In the genomic region with DNA sequence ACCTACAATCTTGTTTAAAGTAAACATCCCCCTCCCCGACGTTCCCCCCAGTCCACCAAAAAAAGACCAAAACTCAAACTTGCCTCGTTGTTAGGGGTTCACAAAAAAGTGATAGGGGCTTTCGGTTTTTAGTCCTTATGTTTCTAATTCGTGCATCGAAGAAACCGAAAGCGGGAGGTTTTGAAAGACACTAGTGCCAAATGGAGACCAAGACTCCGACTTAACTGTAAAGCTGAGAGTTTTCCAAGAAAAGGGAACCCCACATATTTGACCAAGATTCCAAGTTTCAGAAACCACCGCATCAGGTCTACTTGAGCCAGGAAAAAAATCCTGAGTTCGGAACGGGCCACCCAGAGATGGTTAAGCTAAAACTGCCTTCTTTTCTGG, we compare ENCODE assay signal across 8 cellular contexts. TPM values are rescaled to one million over a fixed set of nuclear protein-coding genes. Genes with fewer than 3 reads are reported as not detected.
DNase-seq lines count a peak whose midpoint lies in the region; ATAC-seq, FAIRE-seq and TF ChIP-seq lines count a peak whose summit lies in the region.

No MANE protein-coding gene starts in this region.

- CTCF ChIA-PET in activated naive CD4-positive, alpha-beta T cell treated with anti-CD3 and anti-CD28 coated beads, Interleukin-2, amount 10 ng/mL, durations not matched to agents 7 days and 5 days (lab: Charles Lee): interaction anchor here (1.4 to 1.5 kb wide), 4 partner anchors 10 to 988 kb away, joined by 4 to 13 read pairs (median 4); no protein-coding TSS in a partner anchor

- peak overlapping the region; percentile 68 to 94 for H3K9ac ChIP-seq in kidney (ENCODE audit: low read length in 2 of 2)

- peak overlapping the region; percentile 99 for H3K27ac Mint-ChIP-seq in activated naive CD4-positive, alpha-beta T cell treated with anti-CD3 and anti-CD28 coated beads, Interleukin-2, amount 10 ng/mL, durations not matched to agents 7 days and 5 days

- H3K4me3 ChIP-seq in kidney (ENCODE audit: low read length in 2 of 2) (peak overlapping the region; percentile 87 to 96), thoracic aorta (peak overlapping the region; percentile 92)

- H3K9me3 ChIP-seq in kidney (ENCODE audit: control insufficient read depth in 1 of 2, low read length in 2 of 2): no peaks in the 10 kb centered on the region
- H3K9me3 ChIP-seq in thoracic aorta: no peaks in the 10 kb centered on the region

- no peaks in the 10 kb centered on the region for H3K9me3 Mint-ChIP-seq in activated naive CD4-positive, alpha-beta T cell treated with anti-CD3 and anti-CD28 coated beads, Interleukin-2, amount 10 ng/mL, durations not matched to agents 7 days and 5 days

- no peaks in the 10 kb centered on the region for H3K27me3 ChIP-seq in thoracic aorta (replicated peaks; ENCODE audit: insufficient read depth)

- H3K36me3 ChIP-seq in kidney (ENCODE audit: control insufficient read depth in 1 of 2, insufficient read depth in 2 of 2, low read length in 2 of 2): peaks cover 5 to 17% of the 10 kb centered on the region in 2 donors
- peaks cover 15% of the 10 kb centered on the region for H3K36me3 ChIP-seq in thoracic aorta

- FAIRE-seq in kidney (lab: Jason Lieb, UNC): no peak

- peak overlapping the region; percentile 95 for H3K4me3 Mint-ChIP-seq in activated naive CD4-positive, alpha-beta T cell treated with anti-CD3 and anti-CD28 coated beads, Interleukin-2, amount 10 ng/mL, durations not matched to agents 7 days and 5 days

- ATAC-seq in thoracic aorta (ENCODE audit: insufficient number of reproducible peaks, low FRiP score, low read depth): no peak

- peaks cover 71% of the 10 kb centered on the region for H3K4me1 Mint-ChIP-seq in activated naive CD4-positive, alpha-beta T cell treated with anti-CD3 and anti-CD28 coated beads, Interleukin-2, amount 10 ng/mL, durations not matched to agents 7 days and 5 days

- H3K27me3 Mint-ChIP-seq in activated naive CD4-positive, alpha-beta T cell treated with anti-CD3 and anti-CD28 coated beads, Interleukin-2, amount 10 ng/mL, durations not matched to agents 7 days and 5 days: no peaks in the 10 kb centered on the region

- peak; percentile 10 to 18 for DNase-seq in activated CD4-positive, alpha-beta T cell treated with anti-CD3 and anti-CD28 coated beads for 4 hours
- no peak for DNase-seq in activated CD4-positive, alpha-beta T cell treated with anti-CD3 and anti-CD28 coated beads, Interleukin-2, amount 50 U/mL, for 48 hours
- DNase-seq in activated naive CD4-positive, alpha-beta T cell treated with anti-CD3 and anti-CD28 coated beads, Interleukin-2, amount 10 ng/mL, durations not matched to agents 7 days and 5 days: peak; percentile 43
- DNase-seq in kidney (no peak), thoracic aorta (ENCODE audit: low spot score) (no peak), posterior vena cava (ENCODE audit: low spot score) (no peak), NCI-H146 treated with DMSO at 0.1 percent for 48 hours (lab: John Stamatoyannopoulos, UW; ENCODE audit: unreplicated experiment) (no peak), SKM-1 treated with dmso at 0.1 percent for 144 hours (lab: John Stamatoyannopoulos, UW; ENCODE audit: unreplicated experiment) (no peak)

- no peak for TF ChIP-seq CTCF in kidney (IDR thresholded peaks at IDR 0.05; ENCODE audit: borderline replicate concordance, extremely low read depth, insufficient read depth)
- no peak for TF ChIP-seq CTCF in thoracic aorta (IDR thresholded peaks at IDR 0.05)

- peaks cover 34% of the 10 kb centered on the region for H3K36me3 Mint-ChIP-seq in activated naive CD4-positive, alpha-beta T cell treated with anti-CD3 and anti-CD28 coated beads, Interleukin-2, amount 10 ng/mL, durations not matched to agents 7 days and 5 days

- intact Hi-C loops in kidney (cut with DNase I) (no loop called here), posterior vena cava (cut with DNase I) (no loop called here)

- H3K4me1 ChIP-seq in kidney (ENCODE audit: control insufficient read depth in 1 of 2, insufficient read depth in 1 of 2, low read depth in 1 of 2, low read length in 2 of 2) (peaks cover 5 to 13% of the 10 kb centered on the region in 2 donors), thoracic aorta (ENCODE audit: control insufficient read depth in 1 of 2, low read depth in 2 of 2) (peaks cover 24 to 55% of the 10 kb centered on the region in 2 donors)

- H3K27ac ChIP-seq in kidney (ENCODE audit: low read depth in 2 of 2, low read length in 2 of 2) (peak overlapping the region; percentile 29 to 66), thoracic aorta (peak overlapping the region; percentile 65 to 68)

RNA-seq across cellular contexts. Expression of a gene that starts 0.5 kb away (rescaled TPM):
- 60.5 TPM for total RNA-seq in kidney
- 202 TPM for polyA plus RNA-seq in kidney (ENCODE audit: insufficient read depth, low read depth, low replicate concordance)
- 10 to 100 TPM; 30.2 to 53.6 TPM for total RNA-seq in thoracic aorta
- 10 to 100 TPM; 55.6 to 72.3 TPM for total RNA-seq in posterior vena cava

RNA-seq across cellular contexts. Expression of a gene that starts 0.7 kb away (rescaled TPM):
- total RNA-seq in kidney (45.8 TPM), thoracic aorta (10 to 100 TPM; 38.3 to 54.8 TPM), posterior vena cava (10 to 100 TPM; 32.7 to 42.6 TPM)
- polyA plus RNA-seq in kidney (ENCODE audit: insufficient read depth, low read depth, low replicate concordance): 101 TPM

RNA-seq across cellular contexts. Expression of a gene that starts 19.6 kb away (rescaled TPM):
- total RNA-seq in kidney: 6.6 TPM
- 2.4 TPM for polyA plus RNA-seq in kidney (ENCODE audit: insufficient read depth, low read depth, low replicate concordance)
- total RNA-seq in thoracic aorta: 10 to 100 TPM; 17.1 to 18.1 TPM
- total RNA-seq in posterior vena cava: 1 to 10 TPM; 7.4 to 9.7 TPM

Comparison
In these comparisons a context has a peak if more than half of its experiments do, and no peak if none do; other contexts are left out.
1. DNase-seq: peak in activated CD4-positive, alpha-beta T cell treated with anti-CD3 and anti-CD28 coated beads for 4 hours (2 of 2) and activated naive CD4-positive, alpha-beta T cell treated with anti-CD3 and anti-CD28 coated beads, Interleukin-2, amount 10 ng/mL, durations not matched to agents 7 days and 5 days (single experiment); none in activated CD4-positive, alpha-beta T cell treated with anti-CD3 and anti-CD28 coated beads, Interleukin-2, amount 50 U/mL, for 48 hours (0 of 2), kidney (single experiment), thoracic aorta (single experiment), posterior vena cava (single experiment), NCI-H146 treated with DMSO at 0.1 percent for 48 hours (single experiment) and SKM-1 treated with dmso at 0.1 percent for 144 hours (single experiment).